In genomic region chrX:45258741-45259402, GRCh38 we compare ENCODE assay signal across 23 cellular contexts. TPM values are rescaled to one million over a fixed set of nuclear protein-coding genes. Genes with fewer than 3 reads are reported as not detected.
DNase-seq lines count a peak whose midpoint lies in the region; ATAC-seq, FAIRE-seq and TF ChIP-seq lines count a peak whose summit lies in the region.
"Had no signal": no experiment of that assay in that cellular context is flagged by ENCODE, and none has a peak within 500 bp of the region (broad histone marks: within the 10 kb centered on the region; RNA-seq: fewer than 3 reads in every experiment).

No MANE protein-coding gene starts in this region.

- no peaks in the 10 kb centered on the region for H3K36me3 Mint-ChIP-seq in activated naive CD8-positive, alpha-beta T cell treated with anti-CD3 and anti-CD28 coated beads, Interleukin-2, amount 50 U/mL, for 24 hours (ENCODE audit: low read depth)
- H3K36me3 Mint-ChIP-seq: CD4-positive, CD25-positive, alpha-beta regulatory T cell; CD8-positive, alpha-beta T cell had no signal

- no peak for TF ChIP-seq POLR2A in transverse colon (IDR thresholded peaks at IDR 0.05)

- H3K9me3 ChIP-seq in OCI-LY7 (ENCODE audit: low read length) (peaks cover 5% of the 10 kb centered on the region; the same call in 1 of the 2 replicates), mucosa of descending colon (no peaks in the 10 kb centered on the region), transverse colon (no peaks in the 10 kb centered on the region)
- H3K9me3 ChIP-seq: BLaER1, Caco-2 had no signal

- WGBS in transverse colon (ENCODE audit: low coverage in 1 of 2), 2 donors = 42% methylated on average over 6 of the region's 6 CpGs; no CpG with 5 or more reads in 1 of the 2 donors

- H3K27ac ChIP-seq in OCI-LY7 (ENCODE audit: low read depth, low read length, poor library complexity, severe bottlenecking) (peak overlapping the region; percentile 15), transverse colon (peak overlapping the region in 3 of 4 donors; percentile 48 to 62 (median 49))
- H3K27ac ChIP-seq: BLaER1, C4-2B had no signal

- intact Hi-C loops in OCI-LY7 (cut with micrococcal nuclease; ENCODE audit: unreplicated experiment) (no loop called here), mucosa of descending colon (cut with DNase I, micrococcal nuclease) (no loop called here), transverse colon (cut with DNase I; ENCODE audit: low total_unique reads) (no loop called here)

- H2AFZ ChIP-seq in OCI-LY7 (ENCODE audit: low read length) = peak overlapping the region; percentile 64; the same call in 1 of the 2 replicates
- H2AFZ ChIP-seq: GM23338 had no signal

- POLR2A ChIA-PET in OCI-LY7 (lab: Charles Lee) = interaction anchor here (0.7 kb wide), 1 partner anchor 693 kb away, joined by 3 read pairs; no protein-coding TSS in a partner anchor

- peak; percentile 38 for FAIRE-seq in colon (lab: Jason Lieb, UNC)
- FAIRE-seq: G401.6, GM12892 had no signal

- CTCF ChIA-PET in OCI-LY7 (lab: Charles Lee; ENCODE audit: unreplicated experiment) = no interaction called here

- TF ChIP-seq CTCF in OCI-LY7 (conservative IDR thresholded peaks at IDR 0.05; ENCODE audit: low read length) = no peak
- no peak for TF ChIP-seq CTCF in mucosa of descending colon (IDR thresholded peaks at IDR 0.05)
- no peak for TF ChIP-seq CTCF in transverse colon (IDR thresholded peaks at IDR 0.05)

- H3K4me1 ChIP-seq in OCI-LY7 (ENCODE audit: insufficient read depth, low read length, poor library complexity, severe bottlenecking) (peaks cover 56% of the 10 kb centered on the region), mucosa of descending colon (ENCODE audit: low read depth) (no peaks in the 10 kb centered on the region), transverse colon (no peaks in the 10 kb centered on the region)
- H3K4me1 ChIP-seq: BLaER1, Caco-2 had no signal

- no peaks in the 10 kb centered on the region for H3K9me2 ChIP-seq in OCI-LY7 (ENCODE audit: insufficient read depth, low read length)

- H3K4me3 ChIP-seq in OCI-LY7 (ENCODE audit: low read depth, low read length, poor library complexity, severe bottlenecking) = no peak overlapping the region
- H3K4me3 ChIP-seq in mucosa of descending colon = no peak overlapping the region
- H3K4me3 ChIP-seq in transverse colon = no peak overlapping the region
- H3K4me3 ChIP-seq: BLaER1, GM23338 had no signal

- H3K4me2 ChIP-seq in OCI-LY7 (ENCODE audit: low read length) = peak overlapping the region; percentile 7; the same call in 1 of the 2 replicates
- H3K4me2 ChIP-seq: BLaER1, GM23338 had no signal

- TF ChIP-seq EP300 in transverse colon (IDR thresholded peaks at IDR 0.05; ENCODE audit: low read depth) = peak; percentile 30

- peak; percentile 20 for DNase-seq in OCI-LY7 (ENCODE audit: low spot score)
- DNase-seq in mucosa of descending colon = peak in 2 of 3 donors; percentile 53 to 69
- DNase-seq in transverse colon = peak; percentile 42
- DNase-seq in mesenteric fat pad (ENCODE audit: low spot score) = no peak
- no peak for DNase-seq in activated naive CD8-positive, alpha-beta T cell treated with anti-CD3 and anti-CD28 coated beads, Interleukin-2, amount 50 U/mL, for 24 hours
- no peak for DNase-seq in stimulated activated naive CD8-positive, alpha-beta T cell treated with anti-CD3 and anti-CD28 coated beads, Interleukin-15, amount 100 ng/mL, for 72 hours
- DNase-seq: Caco-2; CD4-positive, CD25-positive, alpha-beta regulatory T cell; CD8-positive, alpha-beta T cell; DMS153; DND-41; H9 had no signal

- H3K4me1 Mint-ChIP-seq in activated naive CD8-positive, alpha-beta T cell treated with anti-CD3 and anti-CD28 coated beads, Interleukin-2, amount 50 U/mL, for 24 hours = no peaks in the 10 kb centered on the region
- H3K4me1 Mint-ChIP-seq in stimulated activated naive CD8-positive, alpha-beta T cell treated with anti-CD3 and anti-CD28 coated beads, Interleukin-15, amount 100 ng/mL, for 72 hours = no peaks in the 10 kb centered on the region
- H3K4me1 Mint-ChIP-seq: CD4-positive, CD25-positive, alpha-beta regulatory T cell had no signal

- BruUV-seq in OCI-LY7 (replicated peaks; lab: Mats Ljungman, UMichigan) = no TSS peak

- no peaks in the 10 kb centered on the region for H3K9me3 Mint-ChIP-seq in activated naive CD8-positive, alpha-beta T cell treated with anti-CD3 and anti-CD28 coated beads, Interleukin-2, amount 50 U/mL, for 24 hours
- H3K9me3 Mint-ChIP-seq in stimulated activated naive CD8-positive, alpha-beta T cell treated with anti-CD3 and anti-CD28 coated beads, Interleukin-15, amount 100 ng/mL, for 72 hours = no peaks in the 10 kb centered on the region
- H3K9me3 Mint-ChIP-seq: CD8-positive, alpha-beta T cell; GM23338 had no signal

- ATAC-seq in mucosa of descending colon (peak; percentile 88), GM21423 (IDR thresholded peaks at IDR 0.05; ENCODE audit: unreplicated experiment) (no peak)
- no peak for ATAC-seq in activated naive CD8-positive, alpha-beta T cell treated with anti-CD3 and anti-CD28 coated beads, Interleukin-2, amount 50 U/mL, for 24 hours
- ATAC-seq in stimulated activated naive CD8-positive, alpha-beta T cell treated with anti-CD3 and anti-CD28 coated beads, Interleukin-15, amount 100 ng/mL, for 72 hours = no peak
- ATAC-seq: CD8-positive, alpha-beta T cell; GM23338; HCT116 had no signal

- in situ Hi-C loops in transverse colon (cut with MboI; ENCODE audit: low pct_ligation_motif_present in 1 of 4, low pct_unique_long_range_greater_than_20kb in 1 of 4, low sequenced_read_pairs in 3 of 4) = loop anchor here in 1 of 4 donors (25.0 kb wide), 1 partner anchor 97 kb away; no protein-coding TSS in a partner anchor

- H3K27me3 Mint-ChIP-seq in activated naive CD8-positive, alpha-beta T cell treated with anti-CD3 and anti-CD28 coated beads, Interleukin-2, amount 50 U/mL, for 24 hours = no peaks in the 10 kb centered on the region
- H3K27me3 Mint-ChIP-seq in stimulated activated naive CD8-positive, alpha-beta T cell treated with anti-CD3 and anti-CD28 coated beads, Interleukin-15, amount 100 ng/mL, for 72 hours = no peaks in the 10 kb centered on the region
- H3K27me3 Mint-ChIP-seq: B cell; CD4-positive, CD25-positive, alpha-beta regulatory T cell had no signal

- no peaks in the 10 kb centered on the region for H3K27me3 ChIP-seq in transverse colon
- H3K27me3 ChIP-seq: BLaER1 had no signal

- no peak overlapping the region for H3K4me3 Mint-ChIP-seq in activated naive CD8-positive, alpha-beta T cell treated with anti-CD3 and anti-CD28 coated beads, Interleukin-2, amount 50 U/mL, for 24 hours
- no peak overlapping the region for H3K4me3 Mint-ChIP-seq in stimulated activated naive CD8-positive, alpha-beta T cell treated with anti-CD3 and anti-CD28 coated beads, Interleukin-15, amount 100 ng/mL, for 72 hours
- H3K4me3 Mint-ChIP-seq: B cell; CD4-positive, CD25-positive, alpha-beta regulatory T cell; CD8-positive, alpha-beta T cell; GM23338; H9 had no signal

- H3K36me3 ChIP-seq in OCI-LY7 (ENCODE audit: insufficient read depth, low read length) (no peaks in the 10 kb centered on the region; the same call in 1 of the 2 replicates), mucosa of descending colon (ENCODE audit: low read depth) (no peaks in the 10 kb centered on the region), transverse colon (no peaks in the 10 kb centered on the region)
- H3K36me3 ChIP-seq: BLaER1 had no signal

- no peak overlapping the region for H3K27ac Mint-ChIP-seq in activated naive CD8-positive, alpha-beta T cell treated with anti-CD3 and anti-CD28 coated beads, Interleukin-2, amount 50 U/mL, for 24 hours
- no peak overlapping the region for H3K27ac Mint-ChIP-seq in stimulated activated naive CD8-positive, alpha-beta T cell treated with anti-CD3 and anti-CD28 coated beads, Interleukin-15, amount 100 ng/mL, for 72 hours
- H3K27ac Mint-ChIP-seq: B cell; CD4-positive, CD25-positive, alpha-beta regulatory T cell; CD8-positive, alpha-beta T cell; GM23338; H9 had no signal

- H4K20me1 ChIP-seq in OCI-LY7 (ENCODE audit: insufficient read depth, low read length) = no peaks in the 10 kb centered on the region
- H4K20me1 ChIP-seq: BLaER1 had no signal

- H3K79me2 ChIP-seq in OCI-LY7 (ENCODE audit: insufficient read depth, low read depth, low read length) = no peaks in the 10 kb centered on the region

RNA-seq across cellular contexts. Expression of gene DIPK2B, which starts 58.2 kb away (rescaled TPM):
- total RNA-seq in OCI-LY7 (2014; rRNA removed; shearing (Covaris generic)) = not detected in 2 replicates
- not detected in 2 replicates for total RNA-seq in OCI-LY7 (2022)
- total RNA-seq in mucosa of descending colon = 1 to 10 TPM; 1.9 to 6.4 (median 5.4) TPM
- total RNA-seq in transverse colon = 1 to 10 TPM; 2.3 to 6.0 (median 3.5) TPM
- 42.8 TPM for total RNA-seq in mesenteric fat pad
- total RNA-seq: A172; B cell; Caco-2; CD4-positive, CD25-positive, alpha-beta regulatory T cell; CD8-positive, alpha-beta T cell; GM23338; H4; H9 had no signal

Comparison
In these comparisons a context has a peak if more than half of its experiments do, and no peak if none do; other contexts are left out.
1. DNase-seq: peak in OCI-LY7 (single experiment), mucosa of descending colon (2 of 3) and transverse colon (single experiment); none in mesenteric fat pad (single experiment), activated naive CD8-positive, alpha-beta T cell treated with anti-CD3 and anti-CD28 coated beads, Interleukin-2, amount 50 U/mL, for 24 hours (single experiment) and stimulated activated naive CD8-positive, alpha-beta T cell treated with anti-CD3 and anti-CD28 coated beads, Interleukin-15, amount 100 ng/mL, for 72 hours (0 of 2).